8 cellular contexts compared by ENCODE assay signal in the genomic region with DNA sequence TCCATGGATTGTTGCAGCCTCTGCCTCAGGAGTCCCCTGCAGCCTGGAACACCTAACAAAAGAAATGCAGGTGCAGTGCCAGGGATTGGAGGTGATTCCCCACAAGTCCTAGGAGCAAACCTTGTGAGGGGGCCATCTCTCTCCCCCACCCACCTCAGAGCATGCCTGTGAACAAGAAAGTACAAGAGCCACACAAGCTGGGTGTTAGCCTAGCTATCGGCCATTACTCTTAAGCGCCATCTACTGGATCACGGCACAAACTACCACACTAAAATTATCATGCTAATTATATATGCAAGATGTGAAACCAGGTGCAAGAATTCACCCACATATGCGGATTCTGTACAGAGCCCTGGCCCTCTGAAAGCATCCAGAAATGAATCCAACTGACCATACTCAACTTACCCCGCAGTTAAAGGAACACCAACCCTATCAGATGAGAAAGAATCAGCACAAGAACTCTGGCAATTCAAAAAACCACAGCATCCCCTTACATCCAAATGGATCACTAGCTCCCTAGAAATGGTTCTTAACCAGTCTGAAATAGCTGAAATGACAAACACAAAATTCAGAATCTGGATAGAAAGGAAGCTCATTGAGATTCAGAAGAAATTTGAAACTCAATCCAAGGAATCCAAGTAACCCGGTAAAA.
DNase-seq lines count a peak whose midpoint lies in the region; ATAC-seq lines count a peak whose summit lies in the region.

No MANE protein-coding gene starts in this region.

- ATAC-seq in HG02973 (IDR thresholded peaks at IDR 0.05; ENCODE audit: unreplicated experiment): peak; percentile 74
- peak; percentile 87 for ATAC-seq in memory B cell (ENCODE audit: low read depth)
- ATAC-seq in stimulated activated naive CD8-positive, alpha-beta T cell treated with anti-CD3 and anti-CD28 coated beads, Interleukin-15, Interleukin-2, amounts not matched to agents 100 U/mL and 50 U/mL, for 24 hours: peak; percentile 89

- DNase-seq in stimulated activated naive CD4-positive, alpha-beta T cell (lab: John Stamatoyannopoulos, UW): peak in 5 of 6 experiments; percentile 5 to 60 (median 17)
- no peak for DNase-seq in stimulated activated naive CD4-positive, alpha-beta T cell treated with Interleukin-2 at 50 U/mL for 16 hours (lab: John Stamatoyannopoulos, UW)
- peak; percentile 58 for DNase-seq in NCI-H2227 treated with DMSO at 0.1 percent for 48 hours (lab: John Stamatoyannopoulos, UW)
- DNase-seq in activated CD4-positive, alpha-beta T cell treated with anti-CD3 and anti-CD28 coated beads for 48 hours: peak; percentile 63
- DNase-seq in effector CD8-positive, alpha-beta T cell (lab: John Stamatoyannopoulos, UW): peak; percentile 11
- peak; percentile 40 to 51 for DNase-seq in memory B cell (ENCODE audit: low spot score in 2 of 2)
- peak; percentile 42 for DNase-seq in stimulated activated naive CD8-positive, alpha-beta T cell treated with anti-CD3 and anti-CD28 coated beads, Interleukin-15, Interleukin-2, amounts not matched to agents 100 U/mL and 50 U/mL, for 24 hours

- peaks cover 2% of the 10 kb centered on the region for H3K4me1 Mint-ChIP-seq in memory B cell

- no peaks in the 10 kb centered on the region for H3K36me3 Mint-ChIP-seq in memory B cell

- H3K9me3 Mint-ChIP-seq in memory B cell: peaks cover 2% of the 10 kb centered on the region

- H3K27ac Mint-ChIP-seq in memory B cell: no peak overlapping the region

- H3K27me3 Mint-ChIP-seq in memory B cell: peaks cover 14% of the 10 kb centered on the region

- no peak overlapping the region for H3K4me3 Mint-ChIP-seq in memory B cell
